In genomic region chr16:89431616-89432015, GRCh38 we compare ENCODE assay signal across 19 cellular contexts. TPM values are rescaled to one million over a fixed set of nuclear protein-coding genes. Genes with fewer than 3 reads are reported as not detected.
DNase-seq lines count a peak whose midpoint lies in the region; ATAC-seq and TF ChIP-seq lines count a peak whose summit lies in the region.
"Had no signal": no experiment of that assay in that cellular context is flagged by ENCODE, and none has a peak within 500 bp of the region (broad histone marks: within the 10 kb centered on the region; RNA-seq: fewer than 3 reads in every experiment).

No MANE protein-coding gene starts in this region.

- no peak overlapping the region for H3K27ac ChIP-seq in RWPE2 (ENCODE audit: poor library complexity, severe bottlenecking)
- peak overlapping the region; percentile 75 for H3K27ac ChIP-seq in smooth muscle cell (ENCODE audit: low read depth)
- H3K27ac ChIP-seq: adrenal gland, gastrocnemius medialis, lower lobe of right lung had no signal

- ATAC-seq in activated T-cell treated with anti-CD3 and anti-CD28 coated beads, Interleukin-2, amount 50 U/mL, for 4 hours: peak; percentile 47
- ATAC-seq in RWPE2 (ENCODE audit: low read depth) (peak; percentile 14; the same call in 1 of the 3 replicates), HG02642 (IDR thresholded peaks at IDR 0.05; ENCODE audit: poor library complexity, unreplicated experiment) (no peak)

- H3K9me3 ChIP-seq in RWPE2 (ENCODE audit: severe bottlenecking) (no peaks in the 10 kb centered on the region), smooth muscle cell (replicated peaks; ENCODE audit: low read depth) (no peaks in the 10 kb centered on the region)
- H3K9me3 ChIP-seq: adrenal gland, gastrocnemius medialis, lower lobe of right lung had no signal

- H3K79me2 ChIP-seq in smooth muscle cell (ENCODE audit: low read depth): peaks cover 94% of the 10 kb centered on the region

- H3F3A ChIP-seq in smooth muscle cell (ENCODE audit: low read depth): peaks cover 9% of the 10 kb centered on the region

- H3K4me3 ChIP-seq in RWPE2 (ENCODE audit: severe bottlenecking): no peak overlapping the region
- peak overlapping the region; percentile 35 for H3K4me3 ChIP-seq in fibroblast of villous mesenchyme (ENCODE audit: low read depth, low read length)
- H3K4me3 ChIP-seq in smooth muscle cell: no peak overlapping the region
- H3K4me3 ChIP-seq: adrenal gland, gastrocnemius medialis, lower lobe of right lung had no signal

- H3K36me3 ChIP-seq in RWPE2 (ENCODE audit: low read depth) (peaks cover 46% of the 10 kb centered on the region), smooth muscle cell (ENCODE audit: low read depth) (no peaks in the 10 kb centered on the region)
- H3K36me3 ChIP-seq: adrenal gland, gastrocnemius medialis, lower lobe of right lung had no signal

- H2AFZ ChIP-seq in smooth muscle cell (ENCODE audit: low read depth): no peak overlapping the region

- no peak overlapping the region for H3K4me3 Mint-ChIP-seq in activated T-cell treated with anti-CD3 and anti-CD28 coated beads, Interleukin-2, amount 50 U/mL, for 4 hours
- H3K4me3 Mint-ChIP-seq: activated CD4-positive, alpha-beta memory T cell treated with anti-CD3 and anti-CD28 coated beads for 36 hours; H9; naive B cell; stimulated activated naive CD8-positive, alpha-beta T cell treated with anti-CD3 and anti-CD28 coated beads, Interleukin-15, Interleukin-2, amounts not matched to agents 100 ng/mL and 50 ng/mL, for 24 hours had no signal

- peak overlapping the region; percentile 67 for H3K4me2 ChIP-seq in smooth muscle cell

- H4K20me1 ChIP-seq in smooth muscle cell (ENCODE audit: low read depth): peaks cover 94% of the 10 kb centered on the region

- no peaks in the 10 kb centered on the region for H3K27me3 Mint-ChIP-seq in activated T-cell treated with anti-CD3 and anti-CD28 coated beads, Interleukin-2, amount 50 U/mL, for 4 hours (ENCODE audit: low read depth)
- H3K27me3 Mint-ChIP-seq: activated CD4-positive, alpha-beta memory T cell treated with anti-CD3 and anti-CD28 coated beads for 36 hours; stimulated activated naive CD8-positive, alpha-beta T cell treated with anti-CD3 and anti-CD28 coated beads, Interleukin-15, Interleukin-2, amounts not matched to agents 100 ng/mL and 50 ng/mL, for 24 hours had no signal

- H3K27me3 ChIP-seq in RWPE2 (ENCODE audit: insufficient read depth, poor library complexity, severe bottlenecking) (no peaks in the 10 kb centered on the region), smooth muscle cell (ENCODE audit: low read depth) (no peaks in the 10 kb centered on the region)
- H3K27me3 ChIP-seq: adrenal gland, gastrocnemius medialis had no signal

- H3K4me1 Mint-ChIP-seq in activated T-cell treated with anti-CD3 and anti-CD28 coated beads, Interleukin-2, amount 50 U/mL, for 4 hours (ENCODE audit: low read depth): peaks cover 37% of the 10 kb centered on the region

- TF ChIP-seq CTCF in RWPE2 (IDR thresholded peaks at IDR 0.05; ENCODE audit: poor library complexity, severe bottlenecking) (no peak), fibroblast of villous mesenchyme (IDR thresholded peaks at IDR 0.05; ENCODE audit: insufficient read depth, low read depth, low read length) (no peak), smooth muscle cell (IDR thresholded peaks at IDR 0.05; ENCODE audit: borderline replicate concordance, insufficient read depth, poor library complexity, severe bottlenecking) (no peak)

- no peaks in the 10 kb centered on the region for H3K9me3 Mint-ChIP-seq in activated T-cell treated with anti-CD3 and anti-CD28 coated beads, Interleukin-2, amount 50 U/mL, for 4 hours
- H3K9me3 Mint-ChIP-seq: activated CD4-positive, alpha-beta memory T cell treated with anti-CD3 and anti-CD28 coated beads for 36 hours; stimulated activated naive CD8-positive, alpha-beta T cell treated with anti-CD3 and anti-CD28 coated beads, Interleukin-15, Interleukin-2, amounts not matched to agents 100 ng/mL and 50 ng/mL, for 24 hours had no signal

- H3K4me1 ChIP-seq in RWPE2 (ENCODE audit: insufficient read depth, poor library complexity, severe bottlenecking) (peaks cover 3% of the 10 kb centered on the region), smooth muscle cell (ENCODE audit: low read depth) (no peaks in the 10 kb centered on the region)

- peaks cover 9% of the 10 kb centered on the region for H3K36me3 Mint-ChIP-seq in activated T-cell treated with anti-CD3 and anti-CD28 coated beads, Interleukin-2, amount 50 U/mL, for 4 hours (ENCODE audit: insufficient read depth)

- 85% methylated on average over 3 of the region's 3 CpGs for WGBS in smooth muscle cell (ENCODE audit: low lambda C conversion rate)

- no peak for DNase-seq in activated T-cell treated with anti-CD3 and anti-CD28 coated beads, Interleukin-2, amount 50 U/mL, for 4 hours
- no peak for DNase-seq in activated T-cell treated with anti-CD3 and anti-CD28 coated beads, Interleukin-2, amount 50 U/mL, for 1 hour
- DNase-seq in RWPE2 (ENCODE audit: low spot score) (no peak), fibroblast of villous mesenchyme (ENCODE audit: low read depth) (no peak), smooth muscle cell (lab: John Stamatoyannopoulos, UW; ENCODE audit: unreplicated experiment) (no peak), NK-92 (lab: John Stamatoyannopoulos, UW; ENCODE audit: unreplicated experiment) (no peak), kidney tubule cell (ENCODE audit: low spot score) (no peak)
- DNase-seq: activated CD4-positive, alpha-beta memory T cell treated with anti-CD3 and anti-CD28 coated beads for 36 hours; Calu3; central memory CD4-positive, alpha-beta T cell; gastrocnemius medialis; H9; lower lobe of right lung; NCI-H1694; OCI-M1 had no signal

- no peak overlapping the region for H3K9ac ChIP-seq in smooth muscle cell (ENCODE audit: low read depth)

RNA-seq across cellular contexts. Expression of gene ANKRD11, which starts 58.7 kb away (rescaled TPM):
- total RNA-seq in activated T-cell treated with anti-CD3 and anti-CD28 coated beads, Interleukin-2, amount 50 U/mL, for 4 hours: 100 to 1,000 TPM; 153 to 181 (median 162) TPM
- total RNA-seq in fibroblast of villous mesenchyme: 69.5 and 82.5 TPM in 2 replicates
- 31.5 and 43.2 TPM in 2 replicates for total RNA-seq in smooth muscle cell
- polyA plus RNA-seq in smooth muscle cell: 105 and 118 TPM in 2 replicates
